1 cellular context compared by ENCODE assay signal in the genomic region with DNA sequence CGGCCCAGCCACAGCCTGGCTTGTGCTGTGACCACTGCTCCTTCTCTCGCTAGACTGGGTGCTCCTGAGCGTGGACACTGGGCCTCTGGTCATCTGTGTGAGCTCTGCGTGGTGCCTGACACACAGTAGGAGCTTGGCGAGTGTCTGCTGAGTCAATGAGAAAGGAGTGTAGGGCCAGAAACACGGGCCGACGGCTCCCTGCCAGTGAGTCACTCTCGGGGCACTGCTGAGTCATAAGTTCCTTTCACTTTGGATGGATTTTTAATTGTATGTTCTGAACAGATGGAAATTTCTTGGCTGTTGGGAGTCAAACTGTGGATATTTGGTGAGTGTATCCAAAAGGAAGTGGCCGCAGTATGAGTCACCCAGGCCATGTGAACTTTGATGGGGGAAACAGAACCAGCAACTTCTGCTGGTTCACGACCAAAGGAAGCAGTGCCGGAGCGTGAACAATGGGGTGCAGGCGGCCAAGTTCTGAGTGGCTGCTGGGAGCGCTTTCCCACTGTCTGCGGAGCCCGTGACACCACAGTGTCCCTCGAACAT.
TF ChIP-seq lines count a peak whose summit lies in the region.

No MANE protein-coding gene starts in this region.

TF ChIP-seq in HepG2, 621 proteins besides CTCF, POLR2A, EP300 and RAD21 (continued from another document and continues in another):
- TF ChIP-seq, protein P1, sequence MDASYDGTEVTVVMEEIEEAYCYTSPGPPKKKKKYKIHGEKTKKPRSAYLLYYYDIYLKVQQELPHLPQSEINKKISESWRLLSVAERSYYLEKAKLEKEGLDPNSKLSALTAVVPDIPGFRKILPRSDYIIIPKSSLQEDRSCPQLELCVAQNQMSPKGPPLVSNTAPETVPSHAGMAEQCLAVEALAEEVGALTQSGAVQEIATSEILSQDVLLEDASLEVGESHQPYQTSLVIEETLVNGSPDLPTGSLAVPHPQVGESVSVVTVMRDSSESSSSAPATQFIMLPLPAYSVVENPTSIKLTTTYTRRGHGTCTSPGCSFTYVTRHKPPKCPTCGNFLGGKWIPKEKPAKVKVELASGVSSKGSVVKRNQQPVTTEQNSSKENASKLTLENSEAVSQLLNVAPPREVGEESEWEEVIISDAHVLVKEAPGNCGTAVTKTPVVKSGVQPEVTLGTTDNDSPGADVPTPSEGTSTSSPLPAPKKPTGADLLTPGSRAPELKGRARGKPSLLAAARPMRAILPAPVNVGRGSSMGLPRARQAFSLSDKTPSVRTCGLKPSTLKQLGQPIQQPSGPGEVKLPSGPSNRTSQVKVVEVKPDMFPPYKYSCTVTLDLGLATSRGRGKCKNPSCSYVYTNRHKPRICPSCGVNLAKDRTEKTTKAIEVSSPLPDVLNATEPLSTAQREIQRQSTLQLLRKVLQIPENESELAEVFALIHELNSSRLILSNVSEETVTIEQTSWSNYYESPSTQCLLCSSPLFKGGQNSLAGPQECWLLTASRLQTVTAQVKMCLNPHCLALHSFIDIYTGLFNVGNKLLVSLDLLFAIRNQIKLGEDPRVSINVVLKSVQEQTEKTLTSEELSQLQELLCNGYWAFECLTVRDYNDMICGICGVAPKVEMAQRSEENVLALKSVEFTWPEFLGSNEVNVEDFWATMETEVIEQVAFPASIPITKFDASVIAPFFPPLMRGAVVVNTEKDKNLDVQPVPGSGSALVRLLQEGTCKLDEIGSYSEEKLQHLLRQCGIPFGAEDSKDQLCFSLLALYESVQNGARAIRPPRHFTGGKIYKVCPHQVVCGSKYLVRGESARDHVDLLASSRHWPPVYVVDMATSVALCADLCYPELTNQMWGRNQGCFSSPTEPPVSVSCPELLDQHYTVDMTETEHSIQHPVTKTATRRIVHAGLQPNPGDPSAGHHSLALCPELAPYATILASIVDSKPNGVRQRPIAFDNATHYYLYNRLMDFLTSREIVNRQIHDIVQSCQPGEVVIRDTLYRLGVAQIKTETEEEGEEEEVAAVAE (CRISPR knock-in tag; IDR thresholded peaks at IDR 0.05; ENCODE audit: borderline replicate concordance), result no peak
- TF ChIP-seq HMG20A (CRISPR knock-in tag; IDR thresholded peaks at IDR 0.05; ENCODE audit: borderline replicate concordance), result no peak
- TF ChIP-seq GATAD1 (CRISPR knock-in tag; IDR thresholded peaks at IDR 0.05), result 0 out of 2 replicates have a peak, but pooled peaks have one; percentile 29
- peak; percentile 29; the same call in 1 of the 2 replicates for TF ChIP-seq ZFY (CRISPR knock-in tag; IDR thresholded peaks at IDR 0.05)
- no peak for TF ChIP-seq NR2C2 (CRISPR knock-in tag; IDR thresholded peaks at IDR 0.05; ENCODE audit: borderline replicate concordance)
- no peak for TF ChIP-seq HCFC1 (IDR thresholded peaks at IDR 0.05; ENCODE audit: low read depth, low read length)
- TF ChIP-seq, protein P2, sequence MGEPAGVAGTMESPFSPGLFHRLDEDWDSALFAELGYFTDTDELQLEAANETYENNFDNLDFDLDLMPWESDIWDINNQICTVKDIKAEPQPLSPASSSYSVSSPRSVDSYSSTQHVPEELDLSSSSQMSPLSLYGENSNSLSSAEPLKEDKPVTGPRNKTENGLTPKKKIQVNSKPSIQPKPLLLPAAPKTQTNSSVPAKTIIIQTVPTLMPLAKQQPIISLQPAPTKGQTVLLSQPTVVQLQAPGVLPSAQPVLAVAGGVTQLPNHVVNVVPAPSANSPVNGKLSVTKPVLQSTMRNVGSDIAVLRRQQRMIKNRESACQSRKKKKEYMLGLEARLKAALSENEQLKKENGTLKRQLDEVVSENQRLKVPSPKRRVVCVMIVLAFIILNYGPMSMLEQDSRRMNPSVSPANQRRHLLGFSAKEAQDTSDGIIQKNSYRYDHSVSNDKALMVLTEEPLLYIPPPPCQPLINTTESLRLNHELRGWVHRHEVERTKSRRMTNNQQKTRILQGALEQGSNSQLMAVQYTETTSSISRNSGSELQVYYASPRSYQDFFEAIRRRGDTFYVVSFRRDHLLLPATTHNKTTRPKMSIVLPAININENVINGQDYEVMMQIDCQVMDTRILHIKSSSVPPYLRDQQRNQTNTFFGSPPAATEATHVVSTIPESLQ (CRISPR knock-in tag; conservative IDR thresholded peaks at IDR 0.05), result no peak
- no peak for TF ChIP-seq ZNF607 (CRISPR knock-in tag; IDR thresholded peaks at IDR 0.05; ENCODE audit: borderline replicate concordance)
- TF ChIP-seq, protein P3, sequence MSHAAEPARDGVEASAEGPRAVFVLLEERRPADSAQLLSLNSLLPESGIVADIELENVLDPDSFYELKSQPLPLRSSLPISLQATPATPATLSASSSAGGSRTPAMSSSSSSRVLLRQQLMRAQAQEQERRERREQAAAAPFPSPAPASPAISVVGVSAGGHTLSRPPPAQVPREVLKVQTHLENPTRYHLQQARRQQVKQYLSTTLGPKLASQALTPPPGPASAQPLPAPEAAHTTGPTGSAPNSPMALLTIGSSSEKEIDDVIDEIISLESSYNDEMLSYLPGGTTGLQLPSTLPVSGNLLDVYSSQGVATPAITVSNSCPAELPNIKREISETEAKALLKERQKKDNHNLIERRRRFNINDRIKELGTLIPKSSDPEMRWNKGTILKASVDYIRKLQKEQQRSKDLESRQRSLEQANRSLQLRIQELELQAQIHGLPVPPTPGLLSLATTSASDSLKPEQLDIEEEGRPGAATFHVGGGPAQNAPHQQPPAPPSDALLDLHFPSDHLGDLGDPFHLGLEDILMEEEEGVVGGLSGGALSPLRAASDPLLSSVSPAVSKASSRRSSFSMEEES (CRISPR knock-in tag; IDR thresholded peaks at IDR 0.05), result 0 out of 2 replicates have a peak, but pooled peaks have one; percentile 55
- TF ChIP-seq, protein P4, sequence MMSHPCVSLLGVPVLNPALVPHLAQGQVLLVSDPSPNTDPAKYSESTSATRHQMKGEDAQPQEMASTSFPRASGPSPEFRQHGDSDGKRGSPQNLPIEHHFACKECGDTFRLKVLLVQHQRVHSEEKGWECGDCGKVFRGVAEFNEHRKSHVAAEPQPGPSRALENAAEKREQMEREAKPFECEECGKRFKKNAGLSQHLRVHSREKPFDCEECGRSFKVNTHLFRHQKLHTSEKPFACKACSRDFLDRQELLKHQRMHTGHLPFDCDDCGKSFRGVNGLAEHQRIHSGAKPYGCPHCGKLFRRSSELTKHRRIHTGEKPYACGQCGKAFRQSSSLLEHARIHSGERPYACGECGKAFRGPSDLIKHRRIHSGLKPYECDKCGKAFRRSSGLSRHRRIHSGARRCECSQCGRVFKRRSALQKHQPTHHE (CRISPR knock-in tag; IDR thresholded peaks at IDR 0.05; ENCODE audit: borderline replicate concordance), result no peak
- TF ChIP-seq SOX13 (IDR thresholded peaks at IDR 0.05), result no peak
- 0 out of 4 replicates have a peak, but pooled peaks of 1 of the 2 experiments have one; percentile 26 for TF ChIP-seq SOX13 (CRISPR knock-in tag; conservative IDR thresholded peaks at IDR 0.05 in 1 of 2, IDR thresholded peaks at IDR 0.05 in 1 of 2)
- TF ChIP-seq XRCC5 (optimal IDR thresholded peaks at IDR 0.05; ENCODE audit: low read length), result peak; percentile 35
- TF ChIP-seq, protein P5, sequence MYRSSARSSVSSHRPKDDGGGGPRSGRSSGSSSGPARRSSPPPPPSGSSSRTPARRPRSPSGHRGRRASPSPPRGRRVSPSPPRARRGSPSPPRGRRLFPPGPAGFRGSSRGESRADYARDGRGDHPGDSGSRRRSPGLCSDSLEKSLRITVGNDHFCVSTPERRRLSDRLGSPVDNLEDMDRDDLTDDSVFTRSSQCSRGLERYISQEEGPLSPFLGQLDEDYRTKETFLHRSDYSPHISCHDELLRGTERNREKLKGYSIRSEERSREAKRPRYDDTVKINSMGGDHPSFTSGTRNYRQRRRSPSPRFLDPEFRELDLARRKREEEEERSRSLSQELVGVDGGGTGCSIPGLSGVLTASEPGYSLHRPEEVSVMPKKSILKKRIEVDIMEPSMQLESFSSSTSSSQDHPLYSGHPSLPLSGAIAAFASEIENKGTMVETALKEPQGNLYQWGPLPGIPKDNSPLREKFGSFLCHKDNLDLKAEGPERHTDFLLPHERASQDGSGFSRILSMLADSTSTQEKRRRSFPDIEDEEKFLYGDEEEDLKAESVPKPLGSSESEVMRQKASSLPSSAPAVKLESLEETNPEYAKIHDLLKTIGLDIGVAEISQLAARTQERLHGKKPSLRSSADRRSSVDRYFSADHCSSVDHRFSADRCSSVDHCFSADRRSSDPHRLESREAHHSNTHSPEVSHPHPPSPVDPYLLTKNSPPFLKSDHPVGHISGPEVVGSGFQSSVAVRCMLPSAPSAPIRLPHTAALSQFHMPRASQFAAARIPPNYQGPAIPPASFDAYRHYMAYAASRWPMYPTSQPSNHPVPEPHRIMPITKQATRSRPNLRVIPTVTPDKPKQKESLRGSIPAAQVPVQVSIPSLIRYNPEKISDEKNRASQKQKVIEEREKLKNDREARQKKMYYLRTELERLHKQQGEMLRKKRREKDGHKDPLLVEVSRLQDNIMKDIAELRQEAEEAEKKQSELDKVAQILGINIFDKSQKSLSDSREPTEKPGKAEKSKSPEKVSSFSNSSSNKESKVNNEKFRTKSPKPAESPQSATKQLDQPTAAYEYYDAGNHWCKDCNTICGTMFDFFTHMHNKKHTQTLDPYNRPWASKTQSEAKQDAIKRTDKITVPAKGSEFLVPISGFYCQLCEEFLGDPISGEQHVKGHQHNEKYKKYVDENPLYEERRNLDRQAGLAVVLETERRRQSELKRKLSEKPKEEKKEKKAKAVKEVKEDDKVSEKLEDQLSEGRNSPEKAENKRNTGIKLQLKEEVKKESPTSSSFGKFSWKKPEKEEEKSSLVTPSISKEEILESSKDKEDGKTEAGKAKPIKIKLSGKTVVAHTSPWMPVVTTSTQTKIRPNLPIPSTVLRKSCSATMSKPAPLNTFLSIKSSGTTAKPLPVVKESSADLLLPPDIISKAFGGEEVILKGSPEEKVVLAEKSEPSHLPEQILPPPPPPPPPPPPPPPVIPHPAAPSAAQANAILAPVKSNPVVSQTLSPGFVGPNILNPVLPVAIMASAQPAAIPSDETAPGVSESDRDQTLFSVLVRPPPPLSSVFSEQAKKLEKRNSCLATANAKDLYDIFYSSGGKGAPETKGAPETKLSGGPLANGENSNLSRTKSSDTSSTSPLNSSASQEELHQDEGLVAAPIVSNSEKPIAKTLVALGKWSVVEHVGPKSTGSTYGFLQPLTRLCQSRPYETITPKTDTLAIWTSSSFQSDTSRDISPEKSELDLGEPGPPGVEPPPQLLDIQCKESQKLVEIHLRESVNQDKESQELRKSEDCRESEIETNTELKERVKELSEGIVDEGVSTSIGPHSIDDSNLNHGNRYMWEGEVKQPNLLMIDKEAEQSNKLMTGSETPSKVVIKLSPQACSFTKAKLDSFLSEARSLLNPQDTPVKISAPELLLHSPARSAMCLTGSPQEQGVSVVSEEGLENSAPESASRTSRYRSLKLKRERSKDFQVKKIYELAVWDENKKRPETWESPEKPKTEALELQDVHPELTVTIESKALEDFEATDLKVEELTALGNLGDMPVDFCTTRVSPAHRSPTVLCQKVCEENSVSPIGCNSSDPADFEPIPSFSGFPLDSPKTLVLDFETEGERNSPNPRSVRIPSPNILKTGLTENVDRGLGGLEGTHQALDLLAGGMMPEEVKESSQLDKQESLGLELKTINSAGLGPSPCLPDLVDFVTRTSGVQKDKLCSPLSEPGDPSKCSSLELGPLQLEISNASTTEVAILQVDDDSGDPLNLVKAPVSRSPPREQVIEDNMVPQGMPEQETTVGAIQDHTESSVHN (CRISPR knock-in tag; IDR thresholded peaks at IDR 0.05), result no peak
- TF ChIP-seq ZNF343 (CRISPR knock-in tag; IDR thresholded peaks at IDR 0.05), result no peak
- TF ChIP-seq TEAD3 (CRISPR knock-in tag; optimal IDR thresholded peaks at IDR 0.05; ENCODE audit: borderline replicate concordance), result no peak
- 0 out of 2 replicates have a peak, but pooled peaks have one; percentile 19 for TF ChIP-seq ZMYM2 (CRISPR knock-in tag; IDR thresholded peaks at IDR 0.05)
- no peak for TF ChIP-seq FLYWCH1 (CRISPR knock-in tag; IDR thresholded peaks at IDR 0.05)
- no peak for TF ChIP-seq ZBTB3 (CRISPR knock-in tag; IDR thresholded peaks at IDR 0.05; ENCODE audit: borderline replicate concordance, low read depth)
- TF ChIP-seq, protein P6, sequence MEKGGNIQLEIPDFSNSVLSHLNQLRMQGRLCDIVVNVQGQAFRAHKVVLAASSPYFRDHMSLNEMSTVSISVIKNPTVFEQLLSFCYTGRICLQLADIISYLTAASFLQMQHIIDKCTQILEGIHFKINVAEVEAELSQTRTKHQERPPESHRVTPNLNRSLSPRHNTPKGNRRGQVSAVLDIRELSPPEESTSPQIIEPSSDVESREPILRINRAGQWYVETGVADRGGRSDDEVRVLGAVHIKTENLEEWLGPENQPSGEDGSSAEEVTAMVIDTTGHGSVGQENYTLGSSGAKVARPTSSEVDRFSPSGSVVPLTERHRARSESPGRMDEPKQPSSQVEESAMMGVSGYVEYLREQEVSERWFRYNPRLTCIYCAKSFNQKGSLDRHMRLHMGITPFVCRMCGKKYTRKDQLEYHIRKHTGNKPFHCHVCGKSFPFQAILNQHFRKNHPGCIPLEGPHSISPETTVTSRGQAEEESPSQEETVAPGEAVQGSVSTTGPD (CRISPR knock-in tag; IDR thresholded peaks at IDR 0.05), result peak; percentile 77; the same call in 1 of the 2 replicates
- TF ChIP-seq, protein P7, sequence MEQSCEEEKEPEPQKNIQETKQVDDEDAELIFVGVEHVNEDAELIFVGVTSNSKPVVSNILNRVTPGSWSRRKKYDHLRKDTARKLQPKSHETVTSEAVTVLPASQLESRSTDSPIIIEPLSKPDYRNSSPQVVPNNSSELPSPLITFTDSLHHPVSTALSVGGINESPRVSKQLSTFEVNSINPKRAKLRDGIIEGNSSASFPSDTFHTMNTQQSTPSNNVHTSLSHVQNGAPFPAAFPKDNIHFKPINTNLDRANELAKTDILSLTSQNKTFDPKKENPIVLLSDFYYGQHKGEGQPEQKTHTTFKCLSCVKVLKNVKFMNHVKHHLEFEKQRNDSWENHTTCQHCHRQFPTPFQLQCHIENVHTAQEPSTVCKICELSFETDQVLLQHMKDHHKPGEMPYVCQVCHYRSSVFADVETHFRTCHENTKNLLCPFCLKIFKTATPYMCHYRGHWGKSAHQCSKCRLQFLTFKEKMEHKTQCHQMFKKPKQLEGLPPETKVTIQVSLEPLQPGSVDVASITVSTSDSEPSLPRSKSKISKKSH (CRISPR knock-in tag; IDR thresholded peaks at IDR 0.05; ENCODE audit: borderline replicate concordance), result no peak
- TF ChIP-seq, protein P8, sequence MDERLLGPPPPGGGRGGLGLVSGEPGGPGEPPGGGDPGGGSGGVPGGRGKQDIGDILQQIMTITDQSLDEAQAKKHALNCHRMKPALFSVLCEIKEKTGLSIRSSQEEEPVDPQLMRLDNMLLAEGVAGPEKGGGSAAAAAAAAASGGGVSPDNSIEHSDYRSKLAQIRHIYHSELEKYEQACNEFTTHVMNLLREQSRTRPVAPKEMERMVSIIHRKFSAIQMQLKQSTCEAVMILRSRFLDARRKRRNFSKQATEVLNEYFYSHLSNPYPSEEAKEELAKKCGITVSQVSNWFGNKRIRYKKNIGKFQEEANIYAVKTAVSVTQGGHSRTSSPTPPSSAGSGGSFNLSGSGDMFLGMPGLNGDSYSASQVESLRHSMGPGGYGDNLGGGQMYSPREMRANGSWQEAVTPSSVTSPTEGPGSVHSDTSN (CRISPR knock-in tag; IDR thresholded peaks at IDR 0.05), result no peak
- no peak for TF ChIP-seq ZNF879 (CRISPR knock-in tag; IDR thresholded peaks at IDR 0.05)
- no peak for TF ChIP-seq ZNF7 (CRISPR knock-in tag; IDR thresholded peaks at IDR 0.05)
- TF ChIP-seq SETDB1 (CRISPR knock-in tag; IDR thresholded peaks at IDR 0.05; ENCODE audit: borderline replicate concordance), result no peak
- TF ChIP-seq, protein P9, sequence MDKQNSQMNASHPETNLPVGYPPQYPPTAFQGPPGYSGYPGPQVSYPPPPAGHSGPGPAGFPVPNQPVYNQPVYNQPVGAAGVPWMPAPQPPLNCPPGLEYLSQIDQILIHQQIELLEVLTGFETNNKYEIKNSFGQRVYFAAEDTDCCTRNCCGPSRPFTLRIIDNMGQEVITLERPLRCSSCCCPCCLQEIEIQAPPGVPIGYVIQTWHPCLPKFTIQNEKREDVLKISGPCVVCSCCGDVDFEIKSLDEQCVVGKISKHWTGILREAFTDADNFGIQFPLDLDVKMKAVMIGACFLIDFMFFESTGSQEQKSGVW (CRISPR knock-in tag; IDR thresholded peaks at IDR 0.05; ENCODE audit: borderline replicate concordance), result no peak
- no peak for TF ChIP-seq MIER3 (CRISPR knock-in tag; IDR thresholded peaks at IDR 0.05; ENCODE audit: borderline replicate concordance)
- no peak for TF ChIP-seq ZNF703 (CRISPR knock-in tag; IDR thresholded peaks at IDR 0.05; ENCODE audit: borderline replicate concordance)
- TF ChIP-seq SRF (IDR thresholded peaks at IDR 0.05; ENCODE audit: low read depth, low read length), result no peak
